ENCODE assay signal across 2 cellular contexts in genomic region chr18:48264508-48264907, GRCh38.
TF ChIP-seq lines count a peak whose summit lies in the region.

No MANE protein-coding gene starts in this region.

TF ChIP-seq in GM23338, 12 proteins besides CTCF, POLR2A, EP300 and RAD21 (continued from another document):
- TF ChIP-seq REST (IDR thresholded peaks at IDR 0.05; ENCODE audit: unreplicated experiment), result no peak
- no peak for TF ChIP-seq ZNF462 (CRISPR knock-in tag; IDR thresholded peaks at IDR 0.05)
- no peak for TF ChIP-seq EZH2 (IDR thresholded peaks at IDR 0.05; ENCODE audit: low read depth, unreplicated experiment)

TF ChIP-seq in HepG2, 621 proteins besides CTCF, POLR2A, EP300 and RAD21 (continued from another document):
- TF ChIP-seq CERS6 (CRISPR knock-in tag; IDR thresholded peaks at IDR 0.05), result no peak
TF ChIP-seq in HepG2: peak in this region for 0.
